Comparison of ENCODE assay signal across 8 cellular contexts in the genomic region with DNA sequence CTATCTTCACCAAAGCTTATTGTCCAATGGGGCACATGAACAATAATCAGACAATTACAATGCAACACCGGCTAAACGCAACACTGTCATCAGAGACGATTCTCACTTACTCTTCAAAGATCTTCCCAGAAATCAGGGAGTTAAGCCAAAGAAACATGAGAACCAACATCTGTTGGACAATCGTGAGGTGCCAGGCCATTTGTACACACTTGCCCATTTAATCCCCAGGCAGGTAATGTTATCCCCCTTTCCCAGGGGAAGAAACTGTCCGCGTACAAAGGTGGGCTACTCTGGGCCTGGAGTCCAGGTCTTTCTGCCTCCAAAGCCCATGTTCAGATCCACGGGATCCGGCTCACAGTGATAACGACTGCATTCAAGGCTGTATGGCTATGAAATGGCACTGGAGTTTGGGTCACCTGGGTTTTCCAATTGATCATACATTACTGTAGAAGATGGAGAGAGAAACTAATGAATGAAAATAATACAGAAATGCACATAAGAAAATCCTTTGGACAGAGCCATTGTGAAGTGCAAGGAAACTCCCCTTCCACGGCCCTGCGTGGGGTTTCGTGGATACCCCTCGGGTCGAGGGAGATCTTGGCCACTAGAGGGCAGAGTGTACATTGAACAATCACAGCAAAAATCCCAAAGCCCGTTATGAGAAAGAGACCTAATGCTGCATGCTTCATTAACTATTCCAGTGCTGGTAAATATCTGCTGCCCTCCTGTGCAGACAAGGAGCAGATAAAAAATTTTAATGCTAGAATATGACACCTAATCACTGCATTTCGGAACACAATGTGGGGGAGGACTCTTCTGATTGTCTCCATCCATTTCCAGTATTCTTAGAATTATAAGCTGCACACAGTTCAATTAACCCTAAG.
A peak's percentile ranks its signal among the peaks of the same experiment; 100 is the strongest.
DNase-seq lines count a peak whose midpoint lies in the region; ATAC-seq and TF ChIP-seq lines count a peak whose summit lies in the region.

No MANE protein-coding gene starts in this region.

- CTCF ChIA-PET in OCI-LY7 (lab: Charles Lee; ENCODE audit: unreplicated experiment): no interaction called here

- TF ChIP-seq CTCF in GM06990 (IDR thresholded peaks at IDR 0.05; ENCODE audit: insufficient read depth, low read length, poor library complexity, severe bottlenecking) (peak; percentile 72), OCI-LY7 (conservative IDR thresholded peaks at IDR 0.05; ENCODE audit: low read length) (peak; percentile 89), gastroesophageal sphincter (IDR thresholded peaks at IDR 0.05) (peak; percentile 80 to 87 (median 82)), prostate gland (IDR thresholded peaks at IDR 0.05) (peak; percentile 51 to 77 (median 72))

- H3K9me3 ChIP-seq in OCI-LY7 (ENCODE audit: low read length): no peaks in the 10 kb centered on the region
- no peaks in the 10 kb centered on the region for H3K9me3 ChIP-seq in gastroesophageal sphincter
- H3K9me3 ChIP-seq in prostate gland: no peaks in the 10 kb centered on the region

- H4K20me1 ChIP-seq in OCI-LY7 (ENCODE audit: insufficient read depth, low read length): no peaks in the 10 kb centered on the region

- H3K4me3 ChIP-seq in GM06990 (replicated peaks; ENCODE audit: low read depth, low read length): no peak overlapping the region
- H3K4me3 ChIP-seq in OCI-LY7 (ENCODE audit: low read depth, low read length, poor library complexity, severe bottlenecking): no peak overlapping the region
- H3K4me3 ChIP-seq in gastroesophageal sphincter: no peak overlapping the region
- no peak overlapping the region for H3K4me3 ChIP-seq in prostate gland

- H3K36me3 ChIP-seq in GM06990 (ENCODE audit: control insufficient read depth, insufficient read depth, low read length) (no peaks in the 10 kb centered on the region), OCI-LY7 (ENCODE audit: insufficient read depth, low read length) (no peaks in the 10 kb centered on the region), gastroesophageal sphincter (no peaks in the 10 kb centered on the region), prostate gland (no peaks in the 10 kb centered on the region)

- no peaks in the 10 kb centered on the region for H3K9me2 ChIP-seq in OCI-LY7 (ENCODE audit: insufficient read depth, low read length)

- DNase-seq in GM06990 (ENCODE audit: extremely low read depth, insufficient read length) (no peak), HuH-7 (ENCODE audit: low spot score) (peak; percentile 32), OCI-LY7 (ENCODE audit: low spot score) (peak; percentile 58), prostate gland (ENCODE audit: low spot score) (peak; percentile 19)
- DNase-seq in activated T-helper 9 cell treated with anti-CD3 and anti-CD28 coated beads, Interleukin-2, amount 50 U/mL, for 16 hours (ENCODE audit: low read depth): peak; percentile 13

- 47 to 77% methylated on average over 10 to 16 of the region's 16 CpGs for WGBS in gastroesophageal sphincter (ENCODE audit: low coverage in 1 of 2), 2 donors
- WGBS in prostate gland: 46% methylated on average over 16 of the region's 16 CpGs

- TF ChIP-seq EP300 in gastroesophageal sphincter (IDR thresholded peaks at IDR 0.05): no peak

- no peak overlapping the region for H2AFZ ChIP-seq in OCI-LY7 (ENCODE audit: low read length)

- BruUV-seq in OCI-LY7 (replicated peaks; lab: Mats Ljungman, UMichigan): no TSS peak

- no peak overlapping the region for H3K4me2 ChIP-seq in OCI-LY7 (ENCODE audit: low read length)

- H3K27ac ChIP-seq in OCI-LY7 (ENCODE audit: low read depth, low read length, poor library complexity, severe bottlenecking): no peak overlapping the region
- H3K27ac ChIP-seq in gastroesophageal sphincter: no peak overlapping the region
- H3K27ac ChIP-seq in prostate gland: no peak overlapping the region

- H3K79me2 ChIP-seq in OCI-LY7 (ENCODE audit: insufficient read depth, low read depth, low read length): no peaks in the 10 kb centered on the region

- no peaks in the 10 kb centered on the region for H3K27me3 ChIP-seq in GM06990 (replicated peaks; ENCODE audit: control insufficient read depth, insufficient read depth, low read length)
- no peaks in the 10 kb centered on the region for H3K27me3 ChIP-seq in gastroesophageal sphincter
- H3K27me3 ChIP-seq in prostate gland (replicated peaks; ENCODE audit: insufficient read depth): no peaks in the 10 kb centered on the region

- POLR2A ChIA-PET in OCI-LY7 (lab: Charles Lee): interaction anchor here (0.6 kb wide), 1 partner anchor 50 kb away, joined by 3 read pairs; no protein-coding TSS in a partner anchor

- intact Hi-C loops in OCI-LY7 (cut with micrococcal nuclease; ENCODE audit: unreplicated experiment): loop anchor here (10.0 kb wide), 3 partner anchors 385 to 485 kb away; no protein-coding TSS in a partner anchor
- intact Hi-C loops in prostate gland (cut with DNase I): loop anchor here (2.0 to 10.0 kb wide), 3 partner anchors 113 to 485 kb away; a partner anchor contains a TSS

- ATAC-seq in gastroesophageal sphincter: peak; percentile 53
- no peak for ATAC-seq in GM18517 (IDR thresholded peaks at IDR 0.05; ENCODE audit: unreplicated experiment)
- no peak for ATAC-seq in HG03108 (IDR thresholded peaks at IDR 0.05; ENCODE audit: unreplicated experiment)

- no peak for TF ChIP-seq POLR2A in gastroesophageal sphincter (IDR thresholded peaks at IDR 0.05)
- no peak for TF ChIP-seq POLR2A in prostate gland (IDR thresholded peaks at IDR 0.05)

- no peaks in the 10 kb centered on the region for H3K4me1 ChIP-seq in OCI-LY7 (ENCODE audit: insufficient read depth, low read length, poor library complexity, severe bottlenecking)
- peaks cover 0 to 9% (median 3%) of the 10 kb centered on the region in 3 donors for H3K4me1 ChIP-seq in gastroesophageal sphincter
- no peaks in the 10 kb centered on the region for H3K4me1 ChIP-seq in prostate gland (replicated peaks)
